Comparison of ENCODE assay signal across 28 cellular contexts in genomic region chr2:239827511-239827865, GRCh38.
A peak's percentile ranks its signal among the peaks of the same experiment; 100 is the strongest.
DNase-seq lines count a peak whose midpoint lies in the region; ATAC-seq and TF ChIP-seq lines count a peak whose summit lies in the region.
"Had no signal": no experiment of that assay in that cellular context is flagged by ENCODE, and none has a peak within 500 bp of the region (broad histone marks: within the 10 kb centered on the region; RNA-seq: fewer than 3 reads in every experiment).

No MANE protein-coding gene starts in this region.

- H3K27ac ChIP-seq in coronary artery (no peak overlapping the region), upper lobe of right lung (no peak overlapping the region)
- H3K27ac ChIP-seq: BLaER1, ovary, tibial artery had no signal

- peaks cover 10% of the 10 kb centered on the region for H3K4me1 ChIP-seq in upper lobe of right lung

- no peak overlapping the region for H3K4me3 Mint-ChIP-seq in osteocyte (ENCODE audit: unreplicated experiment)
- H3K4me3 Mint-ChIP-seq in activated T-helper 1 cell treated with anti-CD3 and anti-CD28 coated beads, Interleukin-12 subunit alpha, Interleukin-12 subunit beta, Interleukin-2, Interleukin-4 antibody, amounts not matched to agents 30 ng/mL and 10 ng/mL and 1 ng/mL, durations not matched to agents 14 hours and 24 hours and 36 hours = no peak overlapping the region
- H3K4me3 Mint-ChIP-seq: activated B cell treated with CpG ODN at 0.5 μM for 24 hours; activated naive CD8-positive, alpha-beta T cell treated with anti-CD3 and anti-CD28 coated beads, Interleukin-2, amount 50 U/mL, for 24 hours; central memory CD8-positive, alpha-beta T cell; dendritic cell treated with granulocyte-macrophage colony-stimulating factor and Interleukin-4, amounts not matched to agents 40 ng/mL and 50 ng/mL, for 4 days; endodermal cell; nephron; stimulated activated naive CD8-positive, alpha-beta T cell treated with anti-CD3 and anti-CD28 coated beads, Interleukin-15, amount 100 ng/mL, for 72 hours had no signal

- no peak overlapping the region for H3K27ac Mint-ChIP-seq in osteocyte (ENCODE audit: unreplicated experiment)
- H3K27ac Mint-ChIP-seq in activated T-helper 1 cell treated with anti-CD3 and anti-CD28 coated beads, Interleukin-12 subunit alpha, Interleukin-12 subunit beta, Interleukin-2, Interleukin-4 antibody, amounts not matched to agents 30 ng/mL and 10 ng/mL and 1 ng/mL, durations not matched to agents 14 hours and 24 hours and 36 hours = no peak overlapping the region
- H3K27ac Mint-ChIP-seq: activated B cell treated with CpG ODN at 0.5 μM for 24 hours; activated naive CD8-positive, alpha-beta T cell treated with anti-CD3 and anti-CD28 coated beads, Interleukin-2, amount 50 U/mL, for 24 hours; dendritic cell treated with granulocyte-macrophage colony-stimulating factor and Interleukin-4, amounts not matched to agents 40 ng/mL and 50 ng/mL, for 4 days; endodermal cell; nephron; stimulated activated naive CD8-positive, alpha-beta T cell treated with anti-CD3 and anti-CD28 coated beads, Interleukin-15, amount 100 ng/mL, for 72 hours had no signal

- H3K4me3 ChIP-seq in coronary artery (no peak overlapping the region), upper lobe of right lung (no peak overlapping the region)
- H3K4me3 ChIP-seq: BLaER1, GM12878, MG63, ovary, tibial artery had no signal

- TF ChIP-seq CTCF in coronary artery (IDR thresholded peaks at IDR 0.05) = no peak
- no peak for TF ChIP-seq CTCF in osteocyte (IDR thresholded peaks at IDR 0.05)
- TF ChIP-seq CTCF in upper lobe of right lung (IDR thresholded peaks at IDR 0.05) = no peak

- no peaks in the 10 kb centered on the region for H3K36me3 ChIP-seq in upper lobe of right lung
- H3K36me3 ChIP-seq: BLaER1, MG63, ovary, tibial artery had no signal

- intact Hi-C loops in cardiac septum (cut with DNase I) (no loop called here), Right ventricle myocardium superior (cut with DNase I) (no loop called here), upper lobe of right lung (cut with DNase I) (no loop called here)
- intact Hi-C loops in activated T-helper 1 cell treated with anti-CD3 and anti-CD28 coated beads, Interleukin-12 subunit alpha, Interleukin-12 subunit beta, Interleukin-2, Interleukin-4 antibody, amounts not matched to agents 30 ng/mL and 10 ng/mL and 1 ng/mL, durations not matched to agents 14 hours and 24 hours and 36 hours (cut with micrococcal nuclease) = no loop called here

- ATAC-seq in Right ventricle myocardium superior (ENCODE audit: poor library complexity) = no peak
- ATAC-seq in upper lobe of right lung = no peak
- ATAC-seq: activated naive CD8-positive, alpha-beta T cell treated with anti-CD3 and anti-CD28 coated beads, Interleukin-2, amount 50 U/mL, for 24 hours; esophagus mucosa; GM12878; stimulated activated naive CD8-positive, alpha-beta T cell treated with anti-CD3 and anti-CD28 coated beads, Interleukin-15, amount 100 ng/mL, for 72 hours had no signal

- peaks cover 20% of the 10 kb centered on the region for H3K9me3 Mint-ChIP-seq in osteocyte (ENCODE audit: unreplicated experiment)
- H3K9me3 Mint-ChIP-seq in activated T-helper 1 cell treated with anti-CD3 and anti-CD28 coated beads, Interleukin-12 subunit alpha, Interleukin-12 subunit beta, Interleukin-2, Interleukin-4 antibody, amounts not matched to agents 30 ng/mL and 10 ng/mL and 1 ng/mL, durations not matched to agents 14 hours and 24 hours and 36 hours = no peaks in the 10 kb centered on the region
- H3K9me3 Mint-ChIP-seq: activated B cell treated with CpG ODN at 0.5 μM for 24 hours; activated naive CD8-positive, alpha-beta T cell treated with anti-CD3 and anti-CD28 coated beads, Interleukin-2, amount 50 U/mL, for 24 hours; central memory CD8-positive, alpha-beta T cell; dendritic cell treated with granulocyte-macrophage colony-stimulating factor and Interleukin-4, amounts not matched to agents 40 ng/mL and 50 ng/mL, for 4 days; endodermal cell; nephron; stimulated activated naive CD8-positive, alpha-beta T cell treated with anti-CD3 and anti-CD28 coated beads, Interleukin-15, amount 100 ng/mL, for 72 hours had no signal

- H3K27me3 Mint-ChIP-seq in osteocyte (ENCODE audit: unreplicated experiment) = no peaks in the 10 kb centered on the region
- H3K27me3 Mint-ChIP-seq in activated T-helper 1 cell treated with anti-CD3 and anti-CD28 coated beads, Interleukin-12 subunit alpha, Interleukin-12 subunit beta, Interleukin-2, Interleukin-4 antibody, amounts not matched to agents 30 ng/mL and 10 ng/mL and 1 ng/mL, durations not matched to agents 14 hours and 24 hours and 36 hours (ENCODE audit: insufficient read depth) = peaks cover 2% of the 10 kb centered on the region
- H3K27me3 Mint-ChIP-seq: activated naive CD8-positive, alpha-beta T cell treated with anti-CD3 and anti-CD28 coated beads, Interleukin-2, amount 50 U/mL, for 24 hours; stimulated activated naive CD8-positive, alpha-beta T cell treated with anti-CD3 and anti-CD28 coated beads, Interleukin-15, amount 100 ng/mL, for 72 hours had no signal

- no peaks in the 10 kb centered on the region for H3K9me3 ChIP-seq in upper lobe of right lung
- H3K9me3 ChIP-seq: MG63, ovary, tibial artery had no signal

- no peaks in the 10 kb centered on the region for H3K4me1 Mint-ChIP-seq in osteocyte (ENCODE audit: unreplicated experiment)
- no peaks in the 10 kb centered on the region for H3K4me1 Mint-ChIP-seq in activated T-helper 1 cell treated with anti-CD3 and anti-CD28 coated beads, Interleukin-12 subunit alpha, Interleukin-12 subunit beta, Interleukin-2, Interleukin-4 antibody, amounts not matched to agents 30 ng/mL and 10 ng/mL and 1 ng/mL, durations not matched to agents 14 hours and 24 hours and 36 hours (ENCODE audit: low read depth)
- H3K4me1 Mint-ChIP-seq: activated B cell treated with CpG ODN at 0.5 μM for 24 hours; central memory CD8-positive, alpha-beta T cell; stimulated activated naive CD8-positive, alpha-beta T cell treated with anti-CD3 and anti-CD28 coated beads, Interleukin-15, amount 100 ng/mL, for 72 hours had no signal

- H3K36me3 Mint-ChIP-seq in osteocyte (ENCODE audit: unreplicated experiment) = no peaks in the 10 kb centered on the region
- H3K36me3 Mint-ChIP-seq in activated T-helper 1 cell treated with anti-CD3 and anti-CD28 coated beads, Interleukin-12 subunit alpha, Interleukin-12 subunit beta, Interleukin-2, Interleukin-4 antibody, amounts not matched to agents 30 ng/mL and 10 ng/mL and 1 ng/mL, durations not matched to agents 14 hours and 24 hours and 36 hours (ENCODE audit: low read depth) = no peaks in the 10 kb centered on the region

- no peaks in the 10 kb centered on the region for H3K27me3 ChIP-seq in upper lobe of right lung
- H3K27me3 ChIP-seq: BLaER1, MG63, ovary had no signal

- DNase-seq in cardiac septum (ENCODE audit: low spot score) (peak; percentile 35), Right ventricle myocardium superior (no peak), coronary artery (ENCODE audit: low spot score) (peak; percentile 36), osteocyte (ENCODE audit: extremely low spot score, unreplicated experiment) (peak; percentile 77), upper lobe of right lung (peak; percentile 40), NCI-H187 (lab: John Stamatoyannopoulos, UW) (no peak), AG08396 (ENCODE audit: low spot score) (no peak)
- DNase-seq in activated T-helper 1 cell treated with anti-CD3 and anti-CD28 coated beads, Interleukin-12 subunit alpha, Interleukin-12 subunit beta, Interleukin-2, Interleukin-4 antibody, amounts not matched to agents 30 ng/mL and 10 ng/mL and 1 ng/mL, durations not matched to agents 14 hours and 24 hours and 36 hours (ENCODE audit: low spot score) = no peak
- DNase-seq: activated B cell treated with CpG ODN at 0.5 μM for 24 hours; activated naive CD4-positive, alpha-beta T cell; activated naive CD8-positive, alpha-beta T cell treated with anti-CD3 and anti-CD28 coated beads, Interleukin-2, amount 50 U/mL, for 24 hours; KG1; MG63; NCI-H1105; NCI-H1930; NCI-H2171 treated with DMSO at 0.1 percent for 48 hours; NCI-H510A; RPMI8226; stimulated activated naive CD8-positive, alpha-beta T cell treated with anti-CD3 and anti-CD28 coated beads, Interleukin-15, amount 100 ng/mL, for 72 hours had no signal

Comparison
In these comparisons a context has a peak if more than half of its experiments do, and no peak if none do; other contexts are left out.
1. DNase-seq: peak in cardiac septum (single experiment), coronary artery (single experiment), osteocyte (single experiment) and upper lobe of right lung (single experiment); none in Right ventricle myocardium superior (single experiment), NCI-H187 (0 of 2), AG08396 (single experiment) and activated T-helper 1 cell treated with anti-CD3 and anti-CD28 coated beads, Interleukin-12 subunit alpha, Interleukin-12 subunit beta, Interleukin-2, Interleukin-4 antibody, amounts not matched to agents 30 ng/mL and 10 ng/mL and 1 ng/mL, durations not matched to agents 14 hours and 24 hours and 36 hours (single experiment).